ENCODE assay signal across 13 cellular contexts in the genomic region with DNA sequence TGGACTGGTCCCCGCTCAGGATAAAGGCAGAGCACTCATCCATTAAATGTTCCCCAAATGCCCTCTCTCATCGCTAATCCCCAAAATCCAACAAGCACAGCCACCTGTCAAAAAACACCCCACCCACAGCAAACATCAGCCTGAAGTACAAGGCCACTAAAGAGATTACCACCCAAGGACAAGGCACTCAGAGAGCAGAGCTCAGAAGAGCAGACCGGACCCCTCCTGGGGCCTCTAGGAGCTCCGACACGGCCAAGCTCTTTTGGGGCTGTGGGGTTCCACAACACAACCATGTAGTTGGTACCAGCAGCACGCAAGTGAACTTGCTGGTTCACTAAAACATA. TPM values are rescaled to one million over a fixed set of nuclear protein-coding genes. Genes with fewer than 3 reads are reported as not detected.
DNase-seq lines count a peak whose midpoint lies in the region; ATAC-seq and TF ChIP-seq lines count a peak whose summit lies in the region.
"Had no signal": no experiment of that assay in that cellular context is flagged by ENCODE, and none has a peak within 500 bp of the region (broad histone marks: within the 10 kb centered on the region; RNA-seq: fewer than 3 reads in every experiment).

No MANE protein-coding gene starts in this region.

- WGBS in heart right ventricle, 2 donors: 47 to 62% methylated on average over 6 of the region's 6 CpGs

- intact Hi-C loops in heart right ventricle (cut with DNase I): no loop called here
- intact Hi-C loops in ascending aorta (cut with DNase I): no loop called here

- no peaks in the 10 kb centered on the region for H3K27me3 ChIP-seq in heart right ventricle
- H3K27me3 ChIP-seq in skeletal muscle tissue (ENCODE audit: control insufficient read depth in 3 of 3, insufficient read depth in 3 of 3, low read length in 3 of 3): no peaks in the 10 kb centered on the region
- H3K27me3 ChIP-seq in ascending aorta: no peaks in the 10 kb centered on the region

- H3K27me3 Mint-ChIP-seq in activated T-cell treated with anti-CD3 and anti-CD28 coated beads, Interleukin-2, amount 50 U/mL, for 72 hours (ENCODE audit: low read depth): no peaks in the 10 kb centered on the region
- no peaks in the 10 kb centered on the region for H3K27me3 Mint-ChIP-seq in T-helper 17 cell

- peak overlapping the region; percentile 9 for H3K27ac Mint-ChIP-seq in activated T-cell treated with anti-CD3 and anti-CD28 coated beads, Interleukin-2, amount 50 U/mL, for 72 hours
- peak overlapping the region; percentile 72 for H3K27ac Mint-ChIP-seq in T-helper 17 cell

- peaks cover 0 to 9% of the 10 kb centered on the region in 2 donors for H3K36me3 Mint-ChIP-seq in activated T-cell treated with anti-CD3 and anti-CD28 coated beads, Interleukin-2, amount 50 U/mL, for 72 hours (ENCODE audit: insufficient read depth in 2 of 2)
- H3K36me3 Mint-ChIP-seq in T-helper 17 cell (ENCODE audit: low read depth): no peaks in the 10 kb centered on the region

- no peak for DNase-seq in activated T-cell treated with anti-CD3 and anti-CD28 coated beads, Interleukin-2, amount 50 U/mL, for 72 hours
- DNase-seq in activated T-cell treated with anti-CD3 and anti-CD28 coated beads for 4 hours: no peak
- DNase-seq in T-helper 17 cell: no peak
- DNase-seq in heart right ventricle: no peak
- DNase-seq in ascending aorta (ENCODE audit: low spot score in 2 of 2): no peak
- DNase-seq: dermis blood vessel endothelial cell, DMS79 treated with DMSO at 0.1 percent for 48 hours, islet precursor cell, NCI-H1417, NCI-H510A had no signal

- H3K9me3 ChIP-seq in T-helper 17 cell (ENCODE audit: control insufficient read depth, low read length, poor library complexity, severe bottlenecking) (no peaks in the 10 kb centered on the region), heart right ventricle (no peaks in the 10 kb centered on the region), skeletal muscle tissue (ENCODE audit: control insufficient read depth in 3 of 3, low read length in 3 of 3) (no peaks in the 10 kb centered on the region), ascending aorta (no peaks in the 10 kb centered on the region)

- H3K27ac ChIP-seq in heart right ventricle (peak overlapping the region in 9 of 10 donors; percentile 31 to 85 (median 77)), skeletal muscle tissue (ENCODE audit: low read depth, low read length) (peak overlapping the region; percentile 84), ascending aorta (no peak overlapping the region)

- TF ChIP-seq CTCF in heart right ventricle (IDR thresholded peaks at IDR 0.05) (no peak), ascending aorta (IDR thresholded peaks at IDR 0.05) (no peak)

- peak overlapping the region in 1 of 10 donors; percentile 6 for H3K4me3 ChIP-seq in heart right ventricle
- peak overlapping the region; percentile 33 to 46 (median 38) for H3K4me3 ChIP-seq in skeletal muscle tissue (ENCODE audit: low read length in 3 of 3)
- H3K4me3 ChIP-seq in ascending aorta: no peak overlapping the region

- peak overlapping the region; percentile 37 to 86 (median 62) for H3K9ac ChIP-seq in skeletal muscle tissue (ENCODE audit: low read depth in 1 of 3, low read length in 3 of 3)

- peaks cover 46% of the 10 kb centered on the region for H3K4me1 Mint-ChIP-seq in activated T-cell treated with anti-CD3 and anti-CD28 coated beads, Interleukin-2, amount 50 U/mL, for 72 hours (ENCODE audit: low read depth)
- peaks cover 29% of the 10 kb centered on the region for H3K4me1 Mint-ChIP-seq in T-helper 17 cell

- no peak overlapping the region for H3K4me3 Mint-ChIP-seq in activated T-cell treated with anti-CD3 and anti-CD28 coated beads, Interleukin-2, amount 50 U/mL, for 72 hours
- no peak overlapping the region for H3K4me3 Mint-ChIP-seq in T-helper 17 cell

- H3K36me3 ChIP-seq in heart right ventricle (peaks cover 0 to 34% (median 12%) of the 10 kb centered on the region in 9 donors), skeletal muscle tissue (ENCODE audit: control insufficient read depth in 3 of 3, insufficient read depth in 3 of 3, low read length in 3 of 3) (peaks cover 6 to 14% (median 13%) of the 10 kb centered on the region in 3 donors), ascending aorta (peaks cover 11 to 18% of the 10 kb centered on the region in 2 donors)

- H3K9me3 Mint-ChIP-seq in activated T-cell treated with anti-CD3 and anti-CD28 coated beads, Interleukin-2, amount 50 U/mL, for 72 hours: no peaks in the 10 kb centered on the region

- H3K4me1 ChIP-seq in heart right ventricle: peaks cover 21 to 99% (median 80%) of the 10 kb centered on the region in 9 donors
- H3K4me1 ChIP-seq in skeletal muscle tissue (ENCODE audit: control insufficient read depth in 3 of 3, insufficient read depth in 3 of 3, low read length in 3 of 3): peaks cover 74 to 90% (median 82%) of the 10 kb centered on the region in 3 donors
- peaks cover 0 to 39% of the 10 kb centered on the region in 2 donors for H3K4me1 ChIP-seq in ascending aorta

- no peak for ATAC-seq in activated T-cell treated with anti-CD3 and anti-CD28 coated beads, Interleukin-2, amount 50 U/mL, for 72 hours (replicated peaks in 1 of 2)
- ATAC-seq in T-helper 17 cell (no peak), heart right ventricle (peak in 3 of 8 donors; percentile 15 to 27 (median 19)), HG02973 (IDR thresholded peaks at IDR 0.05; ENCODE audit: unreplicated experiment) (no peak), HG03135 (IDR thresholded peaks at IDR 0.05; ENCODE audit: unreplicated experiment) (no peak)

RNA-seq across cellular contexts. Expression of a gene that starts 9.8 kb away (rescaled TPM):
- 100 to 1,000 TPM; 252 to 258 TPM for total RNA-seq in activated T-cell treated with anti-CD3 and anti-CD28 coated beads, Interleukin-2, amount 50 U/mL, for 72 hours
- total RNA-seq in T-helper 17 cell (10 to 100 TPM; 58.1 to 71.4 TPM), heart right ventricle (100 to 1,000 TPM; 440 to 609 (median 535) TPM), skeletal muscle tissue (257 TPM), ascending aorta (50.2 TPM)
- 100 to 1,000 TPM; 229 to 359 TPM for polyA plus RNA-seq in heart right ventricle

RNA-seq across cellular contexts. Expression of a gene that starts 26.5 kb away (rescaled TPM):
- total RNA-seq in activated T-cell treated with anti-CD3 and anti-CD28 coated beads, Interleukin-2, amount 50 U/mL, for 72 hours: 10 to 100 TPM; 21.8 to 22.8 TPM
- total RNA-seq in T-helper 17 cell (10 to 100 TPM; 12.1 to 13.5 TPM), heart right ventricle (10 to 100 TPM; 31.0 to 55.3 (median 34.2) TPM), skeletal muscle tissue (43.3 TPM), ascending aorta (177 TPM)
- polyA plus RNA-seq in heart right ventricle: 10 to 100 TPM; 22.2 to 28.7 TPM

Comparison
In these comparisons a context has a peak if more than half of its experiments do, and no peak if none do; other contexts are left out.
1. H3K27ac ChIP-seq: peak in heart right ventricle (9 of 10) and skeletal muscle tissue (single experiment); none in ascending aorta (0 of 2).
2. H3K4me3 ChIP-seq: peak in skeletal muscle tissue (3 of 3); none in ascending aorta (0 of 2).